ENCODE assay signal across 5 cellular contexts in the genomic region with DNA sequence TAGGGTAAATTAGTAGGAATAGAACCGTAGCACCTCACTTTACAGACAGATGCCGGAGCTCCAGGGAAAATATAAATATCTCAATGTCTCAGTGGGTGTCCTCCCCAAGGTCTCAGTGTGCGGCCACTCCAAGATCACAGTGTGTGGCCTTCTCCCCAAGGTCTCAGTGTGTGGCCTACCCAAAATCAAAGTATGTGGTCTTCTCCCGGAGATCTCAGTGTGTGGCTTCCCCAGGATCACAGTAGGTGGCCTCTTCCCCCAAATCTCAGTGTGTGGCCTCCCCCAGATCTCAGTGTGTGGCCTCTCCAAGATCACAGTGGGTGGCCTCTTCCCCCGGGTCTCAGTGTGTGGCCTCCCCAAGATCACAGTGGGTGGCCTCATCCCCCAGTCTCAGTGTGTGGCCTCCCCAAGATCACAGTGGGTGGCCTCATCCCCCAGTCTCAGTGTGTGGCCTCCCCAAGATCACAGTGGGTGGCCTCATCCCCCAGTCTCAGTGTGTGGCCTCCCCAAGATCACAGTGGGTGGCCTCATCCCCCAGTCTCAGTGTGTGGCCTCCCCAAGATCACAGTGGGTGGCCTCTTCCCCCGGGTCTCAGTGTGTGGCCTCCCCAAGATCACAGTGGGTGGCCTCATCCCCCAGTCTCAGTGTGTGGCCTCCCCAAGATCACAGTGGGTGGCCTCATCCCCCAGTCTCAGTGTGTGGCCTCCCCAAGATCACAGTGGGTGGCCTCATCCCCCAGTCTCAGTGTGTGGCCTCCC. TPM values are rescaled to one million over a fixed set of nuclear protein-coding genes. Genes with fewer than 3 reads are reported as not detected.
"Had no signal": no experiment of that assay in that cellular context is flagged by ENCODE, and none has a peak within 500 bp of the region (broad histone marks: within the 10 kb centered on the region; RNA-seq: fewer than 3 reads in every experiment).

No MANE protein-coding gene starts in this region.

RNA-seq across cellular contexts. Expression of a gene that starts 10.2 kb away (rescaled TPM):
- total RNA-seq: activated CD4-positive, alpha-beta memory T cell treated with anti-CD3 and anti-CD28 coated beads, Interleukin-2, amount 10 ng/mL, durations not matched to agents 7 days and 5 days; activated CD4-positive, alpha-beta T cell treated with anti-CD3 and anti-CD28 coated beads, Interleukin-2, amount 10 ng/mL, durations not matched to agents 7 days and 5 days; activated naive CD8-positive, alpha-beta T cell treated with anti-CD3 and anti-CD28 coated beads, Interleukin-2, amount 10 ng/mL, durations not matched to agents 7 days and 5 days; ascending aorta had no signal
- polyA plus RNA-seq: cardiac muscle cell had no signal
